Comparison of ENCODE assay signal across 2 cellular contexts in genomic region chr10:11899067-11899876, GRCh38.
A peak's percentile ranks its signal among the peaks of the same experiment; 100 is the strongest.
TF ChIP-seq lines count a peak whose summit lies in the region.

No MANE protein-coding gene starts in this region.

TF ChIP-seq in HCT116, 20 proteins besides CTCF, POLR2A, EP300 and RAD21 (continued from another document):
- no peak for TF ChIP-seq CBX3 (IDR thresholded peaks at IDR 0.05; ENCODE audit: low read depth)
- TF ChIP-seq ZFX (IDR thresholded peaks at IDR 0.05), result 0 out of 2 replicates have a peak, but pooled peaks have one; percentile 5
- TF ChIP-seq YY1 (IDR thresholded peaks at IDR 0.05; ENCODE audit: extremely low read depth, insufficient replicate concordance, low read depth, low read length), result no peak
- no peak for TF ChIP-seq JUND (IDR thresholded peaks at IDR 0.05)
- TF ChIP-seq SRF (IDR thresholded peaks at IDR 0.05; ENCODE audit: low read depth), result no peak

TF ChIP-seq in HepG2, 621 proteins besides CTCF, POLR2A, EP300 and RAD21 (continued from another document):
- TF ChIP-seq, protein P1, sequence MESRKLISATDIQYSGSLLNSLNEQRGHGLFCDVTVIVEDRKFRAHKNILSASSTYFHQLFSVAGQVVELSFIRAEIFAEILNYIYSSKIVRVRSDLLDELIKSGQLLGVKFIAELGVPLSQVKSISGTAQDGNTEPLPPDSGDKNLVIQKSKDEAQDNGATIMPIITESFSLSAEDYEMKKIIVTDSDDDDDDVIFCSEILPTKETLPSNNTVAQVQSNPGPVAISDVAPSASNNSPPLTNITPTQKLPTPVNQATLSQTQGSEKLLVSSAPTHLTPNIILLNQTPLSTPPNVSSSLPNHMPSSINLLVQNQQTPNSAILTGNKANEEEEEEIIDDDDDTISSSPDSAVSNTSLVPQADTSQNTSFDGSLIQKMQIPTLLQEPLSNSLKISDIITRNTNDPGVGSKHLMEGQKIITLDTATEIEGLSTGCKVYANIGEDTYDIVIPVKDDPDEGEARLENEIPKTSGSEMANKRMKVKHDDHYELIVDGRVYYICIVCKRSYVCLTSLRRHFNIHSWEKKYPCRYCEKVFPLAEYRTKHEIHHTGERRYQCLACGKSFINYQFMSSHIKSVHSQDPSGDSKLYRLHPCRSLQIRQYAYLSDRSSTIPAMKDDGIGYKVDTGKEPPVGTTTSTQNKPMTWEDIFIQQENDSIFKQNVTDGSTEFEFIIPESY (CRISPR knock-in tag; IDR thresholded peaks at IDR 0.05), result peak; percentile 7; the same call in 1 of the 2 replicates
- TF ChIP-seq ZNF619 (CRISPR knock-in tag; IDR thresholded peaks at IDR 0.05) (no peak), TFE3 (CRISPR knock-in tag; IDR thresholded peaks at IDR 0.05) (no peak), ESRRA (CRISPR knock-in tag; IDR thresholded peaks at IDR 0.05; ENCODE audit: low read depth) (no peak), U2AF1 (optimal IDR thresholded peaks at IDR 0.05; ENCODE audit: low read depth, low read length) (no peak), ZNF414 (CRISPR knock-in tag; IDR thresholded peaks at IDR 0.05) (no peak), PLRG1 (conservative IDR thresholded peaks at IDR 0.05) (no peak), TIGD3 (CRISPR knock-in tag; IDR thresholded peaks at IDR 0.05; ENCODE audit: borderline replicate concordance) (no peak), CREM (IDR thresholded peaks at IDR 0.05) (no peak), CREM (CRISPR knock-in tag; IDR thresholded peaks at IDR 0.05) (no peak)
- TF ChIP-seq, protein P2, sequence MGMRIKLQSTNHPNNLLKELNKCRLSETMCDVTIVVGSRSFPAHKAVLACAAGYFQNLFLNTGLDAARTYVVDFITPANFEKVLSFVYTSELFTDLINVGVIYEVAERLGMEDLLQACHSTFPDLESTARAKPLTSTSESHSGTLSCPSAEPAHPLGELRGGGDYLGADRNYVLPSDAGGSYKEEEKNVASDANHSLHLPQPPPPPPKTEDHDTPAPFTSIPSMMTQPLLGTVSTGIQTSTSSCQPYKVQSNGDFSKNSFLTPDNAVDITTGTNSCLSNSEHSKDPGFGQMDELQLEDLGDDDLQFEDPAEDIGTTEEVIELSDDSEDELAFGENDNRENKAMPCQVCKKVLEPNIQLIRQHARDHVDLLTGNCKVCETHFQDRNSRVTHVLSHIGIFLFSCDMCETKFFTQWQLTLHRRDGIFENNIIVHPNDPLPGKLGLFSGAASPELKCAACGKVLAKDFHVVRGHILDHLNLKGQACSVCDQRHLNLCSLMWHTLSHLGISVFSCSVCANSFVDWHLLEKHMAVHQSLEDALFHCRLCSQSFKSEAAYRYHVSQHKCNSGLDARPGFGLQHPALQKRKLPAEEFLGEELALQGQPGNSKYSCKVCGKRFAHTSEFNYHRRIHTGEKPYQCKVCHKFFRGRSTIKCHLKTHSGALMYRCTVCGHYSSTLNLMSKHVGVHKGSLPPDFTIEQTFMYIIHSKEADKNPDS (CRISPR knock-in tag; IDR thresholded peaks at IDR 0.05), result 0 out of 2 replicates have a peak, but pooled peaks have one; percentile 28
